ENCODE assay signal across 8 cellular contexts in the genomic region with DNA sequence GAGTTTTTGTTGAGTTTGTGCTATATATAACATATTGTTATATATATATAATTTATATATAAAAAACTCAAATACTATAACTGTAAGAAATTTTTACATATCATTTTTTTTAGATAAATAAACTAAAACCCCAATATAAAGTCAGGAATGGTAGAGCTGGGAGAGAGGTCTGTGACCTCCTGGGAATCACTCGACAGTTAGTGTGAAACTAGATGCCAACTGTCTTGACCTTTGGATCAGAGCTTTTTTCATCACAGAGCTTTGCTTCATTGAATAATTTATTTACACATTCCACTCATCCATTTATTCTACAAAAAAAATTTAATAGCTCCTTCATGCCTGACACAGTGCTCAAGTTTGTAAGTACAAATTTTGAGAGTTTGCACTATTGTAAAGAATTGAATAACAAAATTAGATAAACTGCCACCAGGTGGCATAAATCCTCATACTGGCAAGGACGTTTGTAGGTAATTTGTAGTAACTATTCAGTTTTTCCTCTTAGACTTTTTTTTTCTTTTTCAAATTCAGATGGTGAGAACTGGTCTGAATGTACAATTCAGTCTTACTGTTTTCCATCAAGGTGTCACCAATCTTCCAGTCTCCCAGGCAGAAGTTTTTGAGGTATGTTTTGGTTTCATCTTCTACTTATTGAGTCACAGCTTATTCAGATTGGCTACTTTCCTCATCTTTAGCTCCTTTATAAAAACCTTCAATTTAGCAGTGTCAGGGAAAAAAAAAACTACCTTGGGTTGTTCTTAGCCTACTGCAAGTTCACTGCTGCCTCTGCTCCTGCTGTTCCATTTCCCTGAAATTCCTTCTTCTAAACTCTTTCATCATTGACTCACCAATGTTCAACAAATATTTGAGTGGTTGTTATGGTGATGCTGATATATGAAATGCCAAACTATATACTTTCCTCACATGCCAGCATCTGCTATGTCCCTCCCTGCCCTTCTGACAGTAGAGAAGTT. TPM values are rescaled to one million over a fixed set of nuclear protein-coding genes. Genes with fewer than 3 reads are reported as not detected.
DNase-seq lines count a peak whose midpoint lies in the region; ATAC-seq, FAIRE-seq and TF ChIP-seq lines count a peak whose summit lies in the region.

No MANE protein-coding gene starts in this region.

- H3K9me3 ChIP-seq in keratinocyte (ENCODE audit: control insufficient read depth, low read depth, low read length), result no peaks in the 10 kb centered on the region

- H3K27ac Mint-ChIP-seq in activated naive CD4-positive, alpha-beta T cell treated with anti-CD3 and anti-CD28 coated beads, Interleukin-2, amount 50 U/mL, for 72 hours, result no peak overlapping the region
- H3K27ac Mint-ChIP-seq in activated naive CD4-positive, alpha-beta T cell treated with anti-CD3 and anti-CD28 coated beads, Interleukin-2, amount 10 ng/mL, durations not matched to agents 7 days and 5 days, result no peak overlapping the region

- H3K36me3 Mint-ChIP-seq in activated naive CD4-positive, alpha-beta T cell treated with anti-CD3 and anti-CD28 coated beads, Interleukin-2, amount 50 U/mL, for 72 hours, result no peaks in the 10 kb centered on the region
- H3K36me3 Mint-ChIP-seq in activated naive CD4-positive, alpha-beta T cell treated with anti-CD3 and anti-CD28 coated beads, Interleukin-2, amount 10 ng/mL, durations not matched to agents 7 days and 5 days, result no peaks in the 10 kb centered on the region

- dilution Hi-C loops in keratinocyte (cut with MboI; ENCODE audit: extremely low pct_ligation_motif_present, low sequenced_read_pairs), result loop anchor here (10.0 kb wide), 1 partner anchor 546 kb away; no protein-coding TSS in a partner anchor

- peak in 1 of 2 donors; percentile 6 for DNase-seq in activated naive CD4-positive, alpha-beta T cell treated with anti-CD3 and anti-CD28 coated beads, Interleukin-2, amount 50 U/mL, for 72 hours (ENCODE audit: low spot score in 2 of 2)
- DNase-seq in activated naive CD4-positive, alpha-beta T cell treated with anti-CD3 and anti-CD28 coated beads, Interleukin-2, amount 10 ng/mL, durations not matched to agents 7 days and 5 days, result no peak
- DNase-seq in NCI-H1092 treated with DMSO at 0.1 percent for 48 hours (lab: John Stamatoyannopoulos, UW), result peak; percentile 29
- peak; percentile 67 for DNase-seq in astrocyte of the hippocampus (ENCODE audit: low read depth, low spot score)
- DNase-seq in keratinocyte (ENCODE audit: low read depth, low spot score), result no peak
- peak; percentile 88 for DNase-seq in superior temporal gyrus (ENCODE audit: extremely low spot score)

- H3K36me3 ChIP-seq in keratinocyte (ENCODE audit: control insufficient read depth in 2 of 2, extremely low read depth in 1 of 2, insufficient read depth in 2 of 2, low read length in 2 of 2), result no peaks in the 10 kb centered on the region

- peak overlapping the region; percentile 10 for H3K9ac ChIP-seq in keratinocyte (ENCODE audit: control insufficient read depth, extremely low read depth, insufficient read depth, low read length)

- peaks cover 4% of the 10 kb centered on the region for H3K4me1 ChIP-seq in keratinocyte (ENCODE audit: control insufficient read depth, extremely low read depth, insufficient read depth, low read length)

- no peaks in the 10 kb centered on the region for H3K9me3 Mint-ChIP-seq in activated naive CD4-positive, alpha-beta T cell treated with anti-CD3 and anti-CD28 coated beads, Interleukin-2, amount 50 U/mL, for 72 hours
- H3K9me3 Mint-ChIP-seq in activated naive CD4-positive, alpha-beta T cell treated with anti-CD3 and anti-CD28 coated beads, Interleukin-2, amount 10 ng/mL, durations not matched to agents 7 days and 5 days, result no peaks in the 10 kb centered on the region

- peak in 2 of 3 experiments; percentile 19 to 27 for TF ChIP-seq CTCF in keratinocyte (optimal IDR thresholded peaks at IDR 0.05 in 1 of 3, IDR thresholded peaks at IDR 0.05 in 1 of 3, conservative IDR thresholded peaks at IDR 0.05 in 1 of 3; ENCODE audit: extremely low read depth in 1 of 3, insufficient read depth in 2 of 3, low read length in 3 of 3)

- H3K4me3 Mint-ChIP-seq in activated naive CD4-positive, alpha-beta T cell treated with anti-CD3 and anti-CD28 coated beads, Interleukin-2, amount 10 ng/mL, durations not matched to agents 7 days and 5 days, result no peak overlapping the region

- no peaks in the 10 kb centered on the region for H3K79me2 ChIP-seq in keratinocyte (ENCODE audit: control insufficient read depth, insufficient read depth, low read length)

- peaks cover 14% of the 10 kb centered on the region for H3K27me3 Mint-ChIP-seq in activated naive CD4-positive, alpha-beta T cell treated with anti-CD3 and anti-CD28 coated beads, Interleukin-2, amount 10 ng/mL, durations not matched to agents 7 days and 5 days

- no peaks in the 10 kb centered on the region for H4K20me1 ChIP-seq in keratinocyte (ENCODE audit: control insufficient read depth, extremely low read depth, insufficient read depth, low read length)

- peak overlapping the region; percentile 22 for H3K4me2 ChIP-seq in keratinocyte (ENCODE audit: control insufficient read depth, extremely low read depth, insufficient read depth, low read depth, low read length)

- H3K4me3 ChIP-seq in keratinocyte (ENCODE audit: control insufficient read depth in 2 of 3, extremely low read depth in 1 of 3, insufficient read depth in 2 of 3, low read depth in 1 of 3, low read length in 3 of 3), result no peak overlapping the region

- H3K27ac ChIP-seq in keratinocyte (ENCODE audit: control insufficient read depth, insufficient read depth, low read length), result no peak overlapping the region

- peak; percentile 60 for FAIRE-seq in keratinocyte (lab: Jason Lieb, UNC)

- H3K9me1 ChIP-seq in keratinocyte (ENCODE audit: control insufficient read depth, extremely low read depth, insufficient read depth, low read length), result no peaks in the 10 kb centered on the region

- CTCF ChIA-PET in activated naive CD4-positive, alpha-beta T cell treated with anti-CD3 and anti-CD28 coated beads, Interleukin-2, amount 10 ng/mL, durations not matched to agents 7 days and 5 days (lab: Charles Lee), result interaction anchor here (0.6 to 3.1 kb wide), 16 partner anchors 8 to 563 kb away, joined by 3 to 33 read pairs (median 4); no protein-coding TSS in a partner anchor

- no peaks in the 10 kb centered on the region for H3K4me1 Mint-ChIP-seq in activated naive CD4-positive, alpha-beta T cell treated with anti-CD3 and anti-CD28 coated beads, Interleukin-2, amount 10 ng/mL, durations not matched to agents 7 days and 5 days

- H2AFZ ChIP-seq in keratinocyte (ENCODE audit: control insufficient read depth, low read length), result no peak overlapping the region

- peak; percentile 70 to 91 for ATAC-seq in activated naive CD4-positive, alpha-beta T cell treated with anti-CD3 and anti-CD28 coated beads, Interleukin-2, amount 50 U/mL, for 72 hours
- ATAC-seq in HG02763 (IDR thresholded peaks at IDR 0.05; ENCODE audit: unreplicated experiment), result no peak
- no peak for ATAC-seq in esophagus mucosa

- no peaks in the 10 kb centered on the region for H3K27me3 ChIP-seq in keratinocyte (ENCODE audit: control insufficient read depth, extremely low read depth, insufficient read depth, low read length)

RNA-seq across cellular contexts. Expression of gene LACC1, which starts 28.7 kb away (rescaled TPM):
- 1 to 10 TPM in 1 of 2 donors, under 1 TPM in 1; 0.87 to 3.7 TPM for total RNA-seq in activated naive CD4-positive, alpha-beta T cell treated with anti-CD3 and anti-CD28 coated beads, Interleukin-2, amount 50 U/mL, for 72 hours
- polyA plus RNA-seq in keratinocyte, result 3.7 to 6.5 TPM (median 5.5 TPM) in 3 replicates
- polyA plus RNA-seq in keratinocyte (2011; ENCODE audit: low read depth), result 7.6 TPM
- 4.6 and 8.2 TPM in 2 replicates for polyA plus RNA-seq in keratinocyte (2011; cell fraction: cytosol; rRNA removed)
- 8.1 and 9.2 TPM in 2 replicates for polyA plus RNA-seq in keratinocyte (2011; cell fraction: nucleus; rRNA removed)
- 3.5 and 5.8 TPM in 2 replicates for polyA plus RNA-seq in keratinocyte (2012; ENCODE audit: low replicate concordance)
- polyA minus RNA-seq in keratinocyte, result 0.26 to 2.7 TPM (median 2.6 TPM) in 3 replicates
- 2.9 TPM for polyA minus RNA-seq in keratinocyte (2011; cell fraction: cytosol; rRNA and poly(A)+ RNA removed)
- 2.5 and 5.7 TPM in 2 replicates for polyA minus RNA-seq in keratinocyte (2011; cell fraction: nucleus; rRNA and poly(A)+ RNA removed)
- 5.8 TPM for total RNA-seq in esophagus mucosa

RNA-seq across cellular contexts. Expression of gene CCDC122, which starts 28.9 kb away (rescaled TPM):
- total RNA-seq in activated naive CD4-positive, alpha-beta T cell treated with anti-CD3 and anti-CD28 coated beads, Interleukin-2, amount 50 U/mL, for 72 hours, result 1 to 10 TPM in 1 of 2 donors, under 1 TPM in 1; 0.25 to 2.8 TPM
- 0.80 to 1.5 TPM (median 0.90 TPM) in 3 replicates for polyA plus RNA-seq in keratinocyte
- 26.0 TPM for polyA plus RNA-seq in keratinocyte (2011; ENCODE audit: low read depth)
- polyA plus RNA-seq in keratinocyte (2011; cell fraction: cytosol; rRNA removed), result 1.0 TPM in 2 replicates
- 2.5 and 4.8 TPM in 2 replicates for polyA plus RNA-seq in keratinocyte (2011; cell fraction: nucleus; rRNA removed)
- polyA plus RNA-seq in keratinocyte (2012; ENCODE audit: low replicate concordance), result 2.8 and 3.1 TPM in 2 replicates
- polyA minus RNA-seq in keratinocyte, result 0.33 to 0.96 TPM in 2 of 3 replicates, not detected in the other
- polyA minus RNA-seq in keratinocyte (2011; cell fraction: cytosol; rRNA and poly(A)+ RNA removed), result not detected
- 0.53 and 2.2 TPM in 2 replicates for polyA minus RNA-seq in keratinocyte (2011; cell fraction: nucleus; rRNA and poly(A)+ RNA removed)
- 5.5 TPM for total RNA-seq in esophagus mucosa

Comparison
In these comparisons a context has a peak if more than half of its experiments do, and no peak if none do; other contexts are left out.
1. ATAC-seq: peak in activated naive CD4-positive, alpha-beta T cell treated with anti-CD3 and anti-CD28 coated beads, Interleukin-2, amount 50 U/mL, for 72 hours (2 of 2); none in HG02763 (single experiment) and esophagus mucosa (single experiment).
2. DNase-seq: peak in NCI-H1092 treated with DMSO at 0.1 percent for 48 hours (single experiment), astrocyte of the hippocampus (single experiment) and superior temporal gyrus (single experiment); none in activated naive CD4-positive, alpha-beta T cell treated with anti-CD3 and anti-CD28 coated beads, Interleukin-2, amount 10 ng/mL, durations not matched to agents 7 days and 5 days (single experiment) and keratinocyte (single experiment).